ENCODE assay signal across 1 cellular context in the genomic region with DNA sequence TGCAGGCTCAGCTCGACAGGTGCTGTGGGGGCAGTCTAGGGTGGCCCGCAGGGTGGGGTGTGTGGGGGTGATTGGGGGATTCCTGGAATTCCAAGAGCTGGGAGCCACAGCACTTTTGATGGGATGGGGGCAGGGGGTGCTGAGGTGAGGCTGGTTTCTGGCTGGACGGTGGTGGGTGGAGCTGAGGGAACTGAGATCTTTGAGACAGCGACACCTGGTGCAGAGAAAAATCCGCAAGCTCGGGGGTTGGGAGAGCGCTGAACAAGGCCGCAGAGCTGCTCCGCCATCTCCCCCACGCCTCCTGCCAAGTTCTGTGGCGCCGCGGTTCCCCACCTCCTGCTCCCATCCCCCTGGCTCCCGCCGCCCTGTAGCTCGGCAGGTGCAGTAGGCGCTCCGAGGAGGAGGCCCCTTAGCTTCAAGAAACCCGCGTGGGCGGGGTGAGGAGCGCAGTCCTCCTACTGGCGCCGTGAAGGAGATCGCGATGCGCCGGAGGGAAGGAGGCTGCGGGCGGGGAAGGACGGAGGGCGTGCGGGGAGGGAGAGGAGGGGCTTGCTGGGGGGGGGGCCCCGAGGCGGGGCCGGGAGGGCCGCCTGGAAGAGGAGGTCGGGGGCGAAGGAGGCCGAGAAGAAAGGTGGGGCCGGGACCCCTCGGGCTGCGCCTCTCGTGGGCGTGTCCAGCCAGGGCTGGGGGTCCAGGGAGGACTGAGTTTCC.
TF ChIP-seq lines count a peak whose summit lies in the region.

No MANE protein-coding gene starts in this region.

TF ChIP-seq in HepG2, 621 proteins besides CTCF, POLR2A, EP300 and RAD21 (continued from another document and continues in another):
- TF ChIP-seq, protein P1, sequence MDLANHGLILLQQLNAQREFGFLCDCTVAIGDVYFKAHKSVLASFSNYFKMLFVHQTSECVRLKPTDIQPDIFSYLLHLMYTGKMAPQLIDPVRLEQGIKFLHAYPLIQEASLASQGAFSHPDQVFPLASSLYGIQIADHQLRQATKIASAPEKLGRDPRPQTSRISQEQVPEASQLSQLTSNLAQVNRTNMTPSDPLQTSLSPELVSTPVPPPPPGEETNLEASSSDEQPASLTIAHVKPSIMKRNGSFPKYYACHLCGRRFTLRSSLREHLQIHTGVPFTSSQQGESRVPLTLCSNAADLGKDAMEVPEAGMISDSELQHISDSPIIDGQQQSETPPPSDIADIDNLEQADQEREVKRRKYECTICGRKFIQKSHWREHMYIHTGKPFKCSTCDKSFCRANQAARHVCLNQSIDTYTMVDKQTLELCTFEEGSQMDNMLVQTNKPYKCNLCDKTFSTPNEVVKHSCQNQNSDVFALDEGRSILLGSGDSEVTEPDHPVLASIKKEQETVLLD (CRISPR knock-in tag; IDR thresholded peaks at IDR 0.05; ENCODE audit: low read depth) = 0 out of 2 replicates have a peak, but pooled peaks have one; percentile 7
- no peak for TF ChIP-seq ZNF101 (CRISPR knock-in tag; IDR thresholded peaks at IDR 0.05; ENCODE audit: borderline replicate concordance, low read depth)
- no peak for TF ChIP-seq FOSL1 (CRISPR knock-in tag; IDR thresholded peaks at IDR 0.05; ENCODE audit: borderline replicate concordance)
- no peak for TF ChIP-seq NFATC3 (CRISPR knock-in tag; IDR thresholded peaks at IDR 0.05)
- TF ChIP-seq, protein P2, sequence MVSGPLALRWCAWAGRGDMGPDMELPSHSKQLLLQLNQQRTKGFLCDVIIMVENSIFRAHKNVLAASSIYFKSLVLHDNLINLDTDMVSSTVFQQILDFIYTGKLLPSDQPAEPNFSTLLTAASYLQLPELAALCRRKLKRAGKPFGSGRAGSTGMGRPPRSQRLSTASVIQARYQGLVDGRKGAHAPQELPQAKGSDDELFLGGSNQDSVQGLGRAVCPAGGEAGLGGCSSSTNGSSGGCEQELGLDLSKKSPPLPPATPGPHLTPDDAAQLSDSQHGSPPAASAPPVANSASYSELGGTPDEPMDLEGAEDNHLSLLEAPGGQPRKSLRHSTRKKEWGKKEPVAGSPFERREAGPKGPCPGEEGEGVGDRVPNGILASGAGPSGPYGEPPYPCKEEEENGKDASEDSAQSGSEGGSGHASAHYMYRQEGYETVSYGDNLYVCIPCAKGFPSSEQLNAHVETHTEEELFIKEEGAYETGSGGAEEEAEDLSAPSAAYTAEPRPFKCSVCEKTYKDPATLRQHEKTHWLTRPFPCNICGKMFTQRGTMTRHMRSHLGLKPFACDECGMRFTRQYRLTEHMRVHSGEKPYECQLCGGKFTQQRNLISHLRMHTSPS (CRISPR knock-in tag; IDR thresholded peaks at IDR 0.05; ENCODE audit: low read depth) = no peak
- no peak for TF ChIP-seq GABPA (IDR thresholded peaks at IDR 0.05; ENCODE audit: low read depth, low read length)
- TF ChIP-seq GABPA (CRISPR knock-in tag; IDR thresholded peaks at IDR 0.05; ENCODE audit: low read depth) = no peak
- TF ChIP-seq, protein P3, sequence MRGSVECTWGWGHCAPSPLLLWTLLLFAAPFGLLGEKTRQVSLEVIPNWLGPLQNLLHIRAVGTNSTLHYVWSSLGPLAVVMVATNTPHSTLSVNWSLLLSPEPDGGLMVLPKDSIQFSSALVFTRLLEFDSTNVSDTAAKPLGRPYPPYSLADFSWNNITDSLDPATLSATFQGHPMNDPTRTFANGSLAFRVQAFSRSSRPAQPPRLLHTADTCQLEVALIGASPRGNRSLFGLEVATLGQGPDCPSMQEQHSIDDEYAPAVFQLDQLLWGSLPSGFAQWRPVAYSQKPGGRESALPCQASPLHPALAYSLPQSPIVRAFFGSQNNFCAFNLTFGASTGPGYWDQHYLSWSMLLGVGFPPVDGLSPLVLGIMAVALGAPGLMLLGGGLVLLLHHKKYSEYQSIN (CRISPR knock-in tag; IDR thresholded peaks at IDR 0.05; ENCODE audit: borderline replicate concordance) = no peak
- TF ChIP-seq JUN (CRISPR knock-in tag; IDR thresholded peaks at IDR 0.05) = no peak
- TF ChIP-seq, protein P4, sequence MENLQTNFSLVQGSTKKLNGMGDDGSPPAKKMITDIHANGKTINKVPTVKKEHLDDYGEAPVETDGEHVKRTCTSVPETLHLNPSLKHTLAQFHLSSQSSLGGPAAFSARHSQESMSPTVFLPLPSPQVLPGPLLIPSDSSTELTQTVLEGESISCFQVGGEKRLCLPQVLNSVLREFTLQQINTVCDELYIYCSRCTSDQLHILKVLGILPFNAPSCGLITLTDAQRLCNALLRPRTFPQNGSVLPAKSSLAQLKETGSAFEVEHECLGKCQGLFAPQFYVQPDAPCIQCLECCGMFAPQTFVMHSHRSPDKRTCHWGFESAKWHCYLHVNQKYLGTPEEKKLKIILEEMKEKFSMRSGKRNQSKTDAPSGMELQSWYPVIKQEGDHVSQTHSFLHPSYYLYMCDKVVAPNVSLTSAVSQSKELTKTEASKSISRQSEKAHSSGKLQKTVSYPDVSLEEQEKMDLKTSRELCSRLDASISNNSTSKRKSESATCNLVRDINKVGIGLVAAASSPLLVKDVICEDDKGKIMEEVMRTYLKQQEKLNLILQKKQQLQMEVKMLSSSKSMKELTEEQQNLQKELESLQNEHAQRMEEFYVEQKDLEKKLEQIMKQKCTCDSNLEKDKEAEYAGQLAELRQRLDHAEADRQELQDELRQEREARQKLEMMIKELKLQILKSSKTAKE (CRISPR knock-in tag; IDR thresholded peaks at IDR 0.05; ENCODE audit: borderline replicate concordance) = no peak
- TF ChIP-seq PTBP1 (IDR thresholded peaks at IDR 0.05; ENCODE audit: low read depth, low read length, poor library complexity, severe bottlenecking) = peak; percentile 5
- TF ChIP-seq ZNF556 (CRISPR knock-in tag; IDR thresholded peaks at IDR 0.05; ENCODE audit: borderline replicate concordance) = no peak
- TF ChIP-seq CENPT (CRISPR knock-in tag; IDR thresholded peaks at IDR 0.05; ENCODE audit: low read depth) = no peak
- TF ChIP-seq MED13 (CRISPR knock-in tag; IDR thresholded peaks at IDR 0.05) = no peak
- 0 out of 2 replicates have a peak, but pooled peaks have one; percentile 35 for TF ChIP-seq WIZ (CRISPR knock-in tag; IDR thresholded peaks at IDR 0.05)
- TF ChIP-seq MEIS1 (CRISPR knock-in tag; IDR thresholded peaks at IDR 0.05; ENCODE audit: borderline replicate concordance) = no peak
- TF ChIP-seq NFE2L2 (IDR thresholded peaks at IDR 0.05; ENCODE audit: low read length) = no peak
- TF ChIP-seq, protein P5, sequence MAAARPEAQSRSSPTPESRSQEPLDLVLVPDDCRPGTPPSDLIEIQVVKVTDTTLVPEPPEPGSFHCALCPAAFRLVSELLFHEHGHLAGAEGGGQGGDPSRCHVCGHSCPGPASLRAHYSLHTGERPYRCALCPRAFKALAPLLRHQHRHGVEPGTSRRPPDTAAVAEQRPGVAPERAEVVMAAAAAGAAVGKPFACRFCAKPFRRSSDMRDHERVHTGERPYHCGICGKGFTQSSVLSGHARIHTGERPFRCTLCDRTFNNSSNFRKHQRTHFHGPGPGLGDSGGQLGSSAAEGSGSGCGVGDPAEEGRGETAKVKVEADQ (CRISPR knock-in tag; IDR thresholded peaks at IDR 0.05; ENCODE audit: borderline replicate concordance) = no peak; the same call in 1 of the 2 replicates
- TF ChIP-seq, protein P6, sequence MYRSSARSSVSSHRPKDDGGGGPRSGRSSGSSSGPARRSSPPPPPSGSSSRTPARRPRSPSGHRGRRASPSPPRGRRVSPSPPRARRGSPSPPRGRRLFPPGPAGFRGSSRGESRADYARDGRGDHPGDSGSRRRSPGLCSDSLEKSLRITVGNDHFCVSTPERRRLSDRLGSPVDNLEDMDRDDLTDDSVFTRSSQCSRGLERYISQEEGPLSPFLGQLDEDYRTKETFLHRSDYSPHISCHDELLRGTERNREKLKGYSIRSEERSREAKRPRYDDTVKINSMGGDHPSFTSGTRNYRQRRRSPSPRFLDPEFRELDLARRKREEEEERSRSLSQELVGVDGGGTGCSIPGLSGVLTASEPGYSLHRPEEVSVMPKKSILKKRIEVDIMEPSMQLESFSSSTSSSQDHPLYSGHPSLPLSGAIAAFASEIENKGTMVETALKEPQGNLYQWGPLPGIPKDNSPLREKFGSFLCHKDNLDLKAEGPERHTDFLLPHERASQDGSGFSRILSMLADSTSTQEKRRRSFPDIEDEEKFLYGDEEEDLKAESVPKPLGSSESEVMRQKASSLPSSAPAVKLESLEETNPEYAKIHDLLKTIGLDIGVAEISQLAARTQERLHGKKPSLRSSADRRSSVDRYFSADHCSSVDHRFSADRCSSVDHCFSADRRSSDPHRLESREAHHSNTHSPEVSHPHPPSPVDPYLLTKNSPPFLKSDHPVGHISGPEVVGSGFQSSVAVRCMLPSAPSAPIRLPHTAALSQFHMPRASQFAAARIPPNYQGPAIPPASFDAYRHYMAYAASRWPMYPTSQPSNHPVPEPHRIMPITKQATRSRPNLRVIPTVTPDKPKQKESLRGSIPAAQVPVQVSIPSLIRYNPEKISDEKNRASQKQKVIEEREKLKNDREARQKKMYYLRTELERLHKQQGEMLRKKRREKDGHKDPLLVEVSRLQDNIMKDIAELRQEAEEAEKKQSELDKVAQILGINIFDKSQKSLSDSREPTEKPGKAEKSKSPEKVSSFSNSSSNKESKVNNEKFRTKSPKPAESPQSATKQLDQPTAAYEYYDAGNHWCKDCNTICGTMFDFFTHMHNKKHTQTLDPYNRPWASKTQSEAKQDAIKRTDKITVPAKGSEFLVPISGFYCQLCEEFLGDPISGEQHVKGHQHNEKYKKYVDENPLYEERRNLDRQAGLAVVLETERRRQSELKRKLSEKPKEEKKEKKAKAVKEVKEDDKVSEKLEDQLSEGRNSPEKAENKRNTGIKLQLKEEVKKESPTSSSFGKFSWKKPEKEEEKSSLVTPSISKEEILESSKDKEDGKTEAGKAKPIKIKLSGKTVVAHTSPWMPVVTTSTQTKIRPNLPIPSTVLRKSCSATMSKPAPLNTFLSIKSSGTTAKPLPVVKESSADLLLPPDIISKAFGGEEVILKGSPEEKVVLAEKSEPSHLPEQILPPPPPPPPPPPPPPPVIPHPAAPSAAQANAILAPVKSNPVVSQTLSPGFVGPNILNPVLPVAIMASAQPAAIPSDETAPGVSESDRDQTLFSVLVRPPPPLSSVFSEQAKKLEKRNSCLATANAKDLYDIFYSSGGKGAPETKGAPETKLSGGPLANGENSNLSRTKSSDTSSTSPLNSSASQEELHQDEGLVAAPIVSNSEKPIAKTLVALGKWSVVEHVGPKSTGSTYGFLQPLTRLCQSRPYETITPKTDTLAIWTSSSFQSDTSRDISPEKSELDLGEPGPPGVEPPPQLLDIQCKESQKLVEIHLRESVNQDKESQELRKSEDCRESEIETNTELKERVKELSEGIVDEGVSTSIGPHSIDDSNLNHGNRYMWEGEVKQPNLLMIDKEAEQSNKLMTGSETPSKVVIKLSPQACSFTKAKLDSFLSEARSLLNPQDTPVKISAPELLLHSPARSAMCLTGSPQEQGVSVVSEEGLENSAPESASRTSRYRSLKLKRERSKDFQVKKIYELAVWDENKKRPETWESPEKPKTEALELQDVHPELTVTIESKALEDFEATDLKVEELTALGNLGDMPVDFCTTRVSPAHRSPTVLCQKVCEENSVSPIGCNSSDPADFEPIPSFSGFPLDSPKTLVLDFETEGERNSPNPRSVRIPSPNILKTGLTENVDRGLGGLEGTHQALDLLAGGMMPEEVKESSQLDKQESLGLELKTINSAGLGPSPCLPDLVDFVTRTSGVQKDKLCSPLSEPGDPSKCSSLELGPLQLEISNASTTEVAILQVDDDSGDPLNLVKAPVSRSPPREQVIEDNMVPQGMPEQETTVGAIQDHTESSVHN (CRISPR knock-in tag; IDR thresholded peaks at IDR 0.05) = no peak
- TF ChIP-seq, protein P7, sequence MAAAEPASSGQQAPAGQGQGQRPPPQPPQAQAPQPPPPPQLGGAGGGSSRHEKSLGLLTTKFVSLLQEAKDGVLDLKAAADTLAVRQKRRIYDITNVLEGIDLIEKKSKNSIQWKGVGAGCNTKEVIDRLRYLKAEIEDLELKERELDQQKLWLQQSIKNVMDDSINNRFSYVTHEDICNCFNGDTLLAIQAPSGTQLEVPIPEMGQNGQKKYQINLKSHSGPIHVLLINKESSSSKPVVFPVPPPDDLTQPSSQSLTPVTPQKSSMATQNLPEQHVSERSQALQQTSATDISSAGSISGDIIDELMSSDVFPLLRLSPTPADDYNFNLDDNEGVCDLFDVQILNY (CRISPR knock-in tag; conservative IDR thresholded peaks at IDR 0.05) = no peak
- no peak for TF ChIP-seq ZNF737 (CRISPR knock-in tag; IDR thresholded peaks at IDR 0.05; ENCODE audit: borderline replicate concordance)
- TF ChIP-seq, protein P8, sequence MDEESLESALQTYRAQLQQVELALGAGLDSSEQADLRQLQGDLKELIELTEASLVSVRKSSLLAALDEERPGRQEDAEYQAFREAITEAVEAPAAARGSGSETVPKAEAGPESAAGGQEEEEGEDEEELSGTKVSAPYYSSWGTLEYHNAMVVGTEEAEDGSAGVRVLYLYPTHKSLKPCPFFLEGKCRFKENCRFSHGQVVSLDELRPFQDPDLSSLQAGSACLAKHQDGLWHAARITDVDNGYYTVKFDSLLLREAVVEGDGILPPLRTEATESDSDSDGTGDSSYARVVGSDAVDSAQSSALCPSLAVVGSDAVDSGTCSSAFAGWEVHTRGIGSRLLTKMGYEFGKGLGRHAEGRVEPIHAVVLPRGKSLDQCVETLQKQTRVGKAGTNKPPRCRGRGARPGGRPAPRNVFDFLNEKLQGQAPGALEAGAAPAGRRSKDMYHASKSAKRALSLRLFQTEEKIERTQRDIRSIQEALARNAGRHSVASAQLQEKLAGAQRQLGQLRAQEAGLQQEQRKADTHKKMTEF (CRISPR knock-in tag; IDR thresholded peaks at IDR 0.05) = peak; percentile 7; the same call in 1 of the 2 replicates
- no peak for TF ChIP-seq HOXA9 (CRISPR knock-in tag; IDR thresholded peaks at IDR 0.05; ENCODE audit: borderline replicate concordance)
- TF ChIP-seq KDM4B (CRISPR knock-in tag; IDR thresholded peaks at IDR 0.05) = no peak
- no peak for TF ChIP-seq ESRRA (CRISPR knock-in tag; IDR thresholded peaks at IDR 0.05; ENCODE audit: low read depth)
- no peak for TF ChIP-seq ZNF136 (CRISPR knock-in tag; IDR thresholded peaks at IDR 0.05; ENCODE audit: low read depth)
- TF ChIP-seq, protein P9, sequence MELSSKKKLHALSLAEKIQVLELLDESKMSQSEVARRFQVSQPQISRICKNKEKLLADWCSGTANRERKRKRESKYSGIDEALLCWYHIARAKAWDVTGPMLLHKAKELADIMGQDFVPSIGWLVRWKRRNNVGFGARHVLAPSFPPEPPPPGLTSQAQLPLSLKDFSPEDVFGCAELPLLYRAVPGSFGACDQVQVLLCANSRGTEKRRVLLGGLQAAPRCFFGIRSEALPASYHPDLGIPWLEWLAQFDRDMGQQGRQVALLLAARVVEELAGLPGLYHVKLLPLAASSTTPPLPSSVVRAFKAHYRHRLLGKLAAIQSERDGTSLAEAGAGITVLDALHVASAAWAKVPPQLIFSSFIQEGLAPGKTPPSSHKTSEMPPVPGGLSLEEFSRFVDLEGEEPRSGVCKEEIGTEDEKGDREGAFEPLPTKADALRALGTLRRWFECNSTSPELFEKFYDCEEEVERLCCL (CRISPR knock-in tag; IDR thresholded peaks at IDR 0.05; ENCODE audit: borderline replicate concordance) = no peak
- TF ChIP-seq, protein P10, sequence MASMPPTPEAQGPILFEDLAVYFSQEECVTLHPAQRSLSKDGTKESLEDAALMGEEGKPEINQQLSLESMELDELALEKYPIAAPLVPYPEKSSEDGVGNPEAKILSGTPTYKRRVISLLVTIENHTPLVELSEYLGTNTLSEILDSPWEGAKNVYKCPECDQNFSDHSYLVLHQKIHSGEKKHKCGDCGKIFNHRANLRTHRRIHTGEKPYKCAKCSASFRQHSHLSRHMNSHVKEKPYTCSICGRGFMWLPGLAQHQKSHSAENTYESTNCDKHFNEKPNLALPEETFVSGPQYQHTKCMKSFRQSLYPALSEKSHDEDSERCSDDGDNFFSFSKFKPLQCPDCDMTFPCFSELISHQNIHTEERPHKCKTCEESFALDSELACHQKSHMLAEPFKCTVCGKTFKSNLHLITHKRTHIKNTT (CRISPR knock-in tag; IDR thresholded peaks at IDR 0.05) = no peak
- no peak for TF ChIP-seq MXD4 (CRISPR knock-in tag; IDR thresholded peaks at IDR 0.05)
